8 cellular contexts compared by ENCODE assay signal in the genomic region with DNA sequence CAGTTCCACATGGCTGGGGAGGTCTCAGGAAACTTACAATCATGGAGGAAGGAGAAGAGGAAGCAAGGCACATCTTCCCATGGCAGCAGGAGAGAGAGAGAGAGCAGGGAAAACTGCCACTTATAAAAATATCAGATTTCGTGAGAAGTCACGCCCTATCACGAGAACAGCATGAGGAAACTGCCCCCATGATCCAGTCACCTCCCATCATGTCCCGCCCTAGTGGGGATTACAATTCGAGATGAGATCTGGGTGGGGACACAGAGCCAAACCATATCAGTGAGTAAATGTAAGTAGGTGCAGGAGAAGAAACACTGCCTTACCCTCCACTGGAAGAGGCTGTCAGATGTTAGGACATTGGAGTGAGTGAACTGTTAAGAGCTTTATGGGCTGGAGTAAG.
"Had no signal": no experiment of that assay in that cellular context is flagged by ENCODE, and none has a peak within 500 bp of the region (broad histone marks: within the 10 kb centered on the region; RNA-seq: fewer than 3 reads in every experiment).

No MANE protein-coding gene starts in this region.

- FAIRE-seq: H54 had no signal

- DNase-seq: GM23248, GOT3, H9, HCEC 1CT, IMR-90, KBM-7 had no signal

- H3K27ac ChIP-seq: GM23248, KMS-11 had no signal

- H2AFZ ChIP-seq: GM23248 had no signal

- H3K4me3 ChIP-seq: GM23248 had no signal

- H3K4me2 ChIP-seq: KMS-11 had no signal

- H3K9ac ChIP-seq: GM23248, KMS-11 had no signal
